Comparison of ENCODE assay signal across 8 cellular contexts in genomic region chr1:167936930-167937708, GRCh38. TPM values are rescaled to one million over a fixed set of nuclear protein-coding genes. Genes with fewer than 3 reads are reported as not detected.
DNase-seq lines count a peak whose midpoint lies in the region; ATAC-seq lines count a peak whose summit lies in the region.

Gene MPC2 (minus strand): TSS chr1:167937072. CDS start chr1:167935841, 1,231 bp downstream.

- H3K9me3 ChIP-seq in NT2/D1 (ENCODE audit: insufficient read depth, low read length) = no peaks in the 10 kb centered on the region

- peak within 1 kb of the TSS; percentile 95 for H3K9ac ChIP-seq in NT2/D1 (ENCODE audit: insufficient read length, low read depth)

- H3K27ac ChIP-seq in epithelial cell of prostate = peak within 1 kb of the TSS; percentile 90

- DNase-seq in Ammon's horn (ENCODE audit: low spot score) (peak; percentile 66), HPDE6-E6E7 (ENCODE audit: extremely low spot score) (peak; percentile 34), NT2/D1 (ENCODE audit: low read depth, low spot score) (peak; percentile 47), activated T-cell treated with anti-CD3 and anti-CD28 coated beads for 24 hours (ENCODE audit: low read depth) (peak; percentile 41), epithelial cell of prostate (ENCODE audit: low read depth, low spot score) (no peak), mucosa of gallbladder (ENCODE audit: low spot score) (peak; percentile 68)
- peak; percentile 46 for DNase-seq in stimulated activated CD8-positive, alpha-beta memory T cell treated with anti-CD3 and anti-CD28 coated beads, Interleukin-4, amount 100 ng/mL, for 24 hours (ENCODE audit: low read depth)

- H3K4me3 ChIP-seq in NT2/D1 (ENCODE audit: insufficient read length, low read depth) = peak within 1 kb of the TSS; percentile 95

- peak; percentile 8 for ATAC-seq in GM19328 (IDR thresholded peaks at IDR 0.05; ENCODE audit: unreplicated experiment)

- H3K27me3 ChIP-seq in NT2/D1 (ENCODE audit: insufficient read depth, insufficient read length) = no peaks in the 10 kb centered on the region

- peaks cover 2% of the 10 kb centered on the region for H3K36me3 ChIP-seq in NT2/D1 (ENCODE audit: insufficient read depth, insufficient read length, low read length)

- H3K4me1 ChIP-seq in NT2/D1 (ENCODE audit: insufficient read depth, insufficient read length) = no peaks in the 10 kb centered on the region

RNA-seq across cellular contexts. Expression of gene MPC2, which starts in this region (rescaled TPM):
- 212 TPM for total RNA-seq in mucosa of gallbladder
